In the genomic region with DNA sequence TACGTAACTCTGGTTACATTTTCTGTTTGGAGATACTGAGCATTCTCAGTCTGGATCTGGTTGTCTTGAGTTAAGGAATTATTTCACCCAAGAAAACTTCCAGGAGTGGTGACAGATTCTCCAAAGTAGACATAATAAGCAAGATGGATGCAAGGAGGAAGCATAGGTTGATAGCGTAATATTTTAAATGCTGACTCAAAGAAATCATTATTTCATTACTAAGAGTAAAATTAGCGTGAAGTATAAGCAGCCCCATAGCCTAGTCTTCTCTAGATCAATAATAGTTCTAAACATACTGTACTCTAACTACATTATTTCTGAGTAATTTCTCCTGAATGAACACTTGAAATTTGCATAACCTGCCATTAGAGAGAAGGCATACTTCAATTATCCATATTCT, we compare ENCODE assay signal across 42 cellular contexts. TPM values are rescaled to one million over a fixed set of nuclear protein-coding genes. Genes with fewer than 3 reads are reported as not detected.
"Had no signal": no experiment of that assay in that cellular context is flagged by ENCODE, and none has a peak within 500 bp of the region (broad histone marks: within the 10 kb centered on the region; RNA-seq: fewer than 3 reads in every experiment).

No MANE protein-coding gene starts in this region.

- H3K36me3 ChIP-seq: adrenal gland, ascending aorta, brain microvascular endothelial cell, breast epithelium, cardiac muscle cell had no signal

- H3K27ac Mint-ChIP-seq: activated naive CD4-positive, alpha-beta T cell treated with anti-CD3 and anti-CD28 coated beads for 36 hours; activated naive CD4-positive, alpha-beta T cell treated with anti-CD3 and anti-CD28 coated beads, Interleukin-2, amount 10 ng/mL, durations not matched to agents 7 days and 5 days; activated naive CD4-positive, alpha-beta T cell treated with anti-CD3 and anti-CD28 coated beads, Interleukin-2, amount 50 U/mL, for 24 hours; activated naive CD4-positive, alpha-beta T cell treated with anti-CD3 and anti-CD28 coated beads, Interleukin-2, amount 50 U/mL, for 72 hours; activated naive CD8-positive, alpha-beta T cell; activated naive CD8-positive, alpha-beta T cell treated with anti-CD3 and anti-CD28 coated beads for 36 hours; activated naive CD8-positive, alpha-beta T cell treated with anti-CD3 and anti-CD28 coated beads, Interleukin-2, amount 10 ng/mL, durations not matched to agents 7 days and 5 days; activated naive CD8-positive, alpha-beta T cell treated with anti-CD3 and anti-CD28 coated beads, Interleukin-2, amount 50 U/mL, for 24 hours; activated T-cell treated with anti-CD3 and anti-CD28 coated beads, Interleukin-2, amount 50 U/mL, for 24 hours; activated T-cell treated with anti-CD3 and anti-CD28 coated beads, Interleukin-2, amount 50 U/mL, for 72 hours; activated T-helper 1 cell treated with anti-CD3 and anti-CD28 coated beads, Interleukin-12 subunit alpha, Interleukin-12 subunit beta, Interleukin-2, Interleukin-4 antibody, amounts not matched to agents 30 ng/mL and 10 ng/mL and 1 ng/mL, durations not matched to agents 14 hours and 24 hours and 36 hours; activated T-helper 17 cell treated with anti-CD3 and anti-CD28 coated beads, Interleukin-2, amount 50 U/mL, for 72 hours; activated T-helper 2 cell treated with anti-CD3 and anti-CD28 coated beads, Interferon-gamma antibody, Interleukin-2, Interleukin-4, amounts not matched to agents 10 μg/mL and 5 μg/mL and 100 μg/mL, durations not matched to agents 14 hours and 24 hours and 36 hours; brain had no signal

- FAIRE-seq: astrocyte, bronchial epithelial cell had no signal

- H3K4me3 Mint-ChIP-seq: activated naive CD4-positive, alpha-beta T cell treated with anti-CD3 and anti-CD28 coated beads for 36 hours; activated naive CD4-positive, alpha-beta T cell treated with anti-CD3 and anti-CD28 coated beads, Interleukin-2, amount 10 ng/mL, durations not matched to agents 7 days and 5 days; activated naive CD4-positive, alpha-beta T cell treated with anti-CD3 and anti-CD28 coated beads, Interleukin-2, amount 50 U/mL, for 24 hours; activated naive CD8-positive, alpha-beta T cell; activated naive CD8-positive, alpha-beta T cell treated with anti-CD3 and anti-CD28 coated beads for 36 hours; activated naive CD8-positive, alpha-beta T cell treated with anti-CD3 and anti-CD28 coated beads, Interleukin-2, amount 10 ng/mL, durations not matched to agents 7 days and 5 days; activated naive CD8-positive, alpha-beta T cell treated with anti-CD3 and anti-CD28 coated beads, Interleukin-2, amount 50 U/mL, for 24 hours; activated T-cell treated with anti-CD3 and anti-CD28 coated beads, Interleukin-2, amount 50 U/mL, for 24 hours; activated T-cell treated with anti-CD3 and anti-CD28 coated beads, Interleukin-2, amount 50 U/mL, for 4 hours; activated T-cell treated with anti-CD3 and anti-CD28 coated beads, Interleukin-2, amount 50 U/mL, for 72 hours; activated T-helper 1 cell treated with anti-CD3 and anti-CD28 coated beads, Interleukin-12 subunit alpha, Interleukin-12 subunit beta, Interleukin-2, Interleukin-4 antibody, amounts not matched to agents 30 ng/mL and 10 ng/mL and 1 ng/mL, durations not matched to agents 14 hours and 24 hours and 36 hours; activated T-helper 17 cell treated with anti-CD3 and anti-CD28 coated beads, Interleukin-2, amount 50 U/mL, for 72 hours; brain; central memory CD8-positive, alpha-beta T cell had no signal

- H3K27me3 ChIP-seq: adrenal gland, ascending aorta, body of pancreas, brain microvascular endothelial cell, breast epithelium, cardiac muscle cell had no signal

- H3K4me1 Mint-ChIP-seq: activated naive CD4-positive, alpha-beta T cell treated with anti-CD3 and anti-CD28 coated beads, Interleukin-2, amount 10 ng/mL, durations not matched to agents 7 days and 5 days; activated naive CD4-positive, alpha-beta T cell treated with anti-CD3 and anti-CD28 coated beads, Interleukin-2, amount 50 U/mL, for 24 hours; activated naive CD8-positive, alpha-beta T cell treated with anti-CD3 and anti-CD28 coated beads for 36 hours; activated naive CD8-positive, alpha-beta T cell treated with anti-CD3 and anti-CD28 coated beads, Interleukin-2, amount 10 ng/mL, durations not matched to agents 7 days and 5 days; activated naive CD8-positive, alpha-beta T cell treated with anti-CD3 and anti-CD28 coated beads, Interleukin-2, amount 50 U/mL, for 24 hours; activated T-helper 17 cell treated with anti-CD3 and anti-CD28 coated beads, Interleukin-2, amount 50 U/mL, for 72 hours; brain; central memory CD8-positive, alpha-beta T cell had no signal

- H3K4me1 ChIP-seq: adrenal gland, ascending aorta, body of pancreas, breast epithelium had no signal

- ATAC-seq: activated naive CD4-positive, alpha-beta T cell treated with anti-CD3 and anti-CD28 coated beads, Interleukin-2, amount 50 U/mL, for 72 hours; activated naive CD8-positive, alpha-beta T cell treated with anti-CD3 and anti-CD28 coated beads, Interleukin-2, amount 50 U/mL, for 24 hours; activated T-cell treated with anti-CD3 and anti-CD28 coated beads, Interleukin-2, amount 50 U/mL, for 4 hours; activated T-cell treated with anti-CD3 and anti-CD28 coated beads, Interleukin-2, amount 50 U/mL, for 72 hours; activated T-helper 17 cell treated with anti-CD3 and anti-CD28 coated beads, Interleukin-2, amount 50 U/mL, for 72 hours; body of pancreas had no signal

- H3K27ac ChIP-seq: adrenal gland, ascending aorta, body of pancreas, brain microvascular endothelial cell, breast epithelium, cardiac muscle cell had no signal

- H3K27me3 Mint-ChIP-seq: activated naive CD4-positive, alpha-beta T cell treated with anti-CD3 and anti-CD28 coated beads, Interleukin-2, amount 10 ng/mL, durations not matched to agents 7 days and 5 days had no signal

- DNase-seq: activated effector memory CD4-positive, alpha-beta T cell treated with anti-CD3 and anti-CD28 coated beads, Interleukin-2, amount 50 U/mL, for 16 hours; activated effector memory CD4-positive, alpha-beta T cell treated with Interleukin-2 at 50 U/mL for 16 hours; activated gamma-delta T cell; activated gamma-delta T cell treated with Interleukin-2 at 50 U/mL for 16 hours; activated naive CD4-positive, alpha-beta T cell; activated naive CD4-positive, alpha-beta T cell treated with anti-CD3 and anti-CD28 coated beads for 36 hours; activated naive CD4-positive, alpha-beta T cell treated with anti-CD3 and anti-CD28 coated beads, Interleukin-2, amount 10 ng/mL, durations not matched to agents 7 days and 5 days; activated naive CD4-positive, alpha-beta T cell treated with anti-CD3 and anti-CD28 coated beads, Interleukin-2, amount 50 U/mL, for 16 hours; activated naive CD4-positive, alpha-beta T cell treated with Interleukin-2 at 50 U/mL for 16 hours; activated naive CD8-positive, alpha-beta T cell treated with anti-CD3 and anti-CD28 coated beads for 36 hours; activated naive CD8-positive, alpha-beta T cell treated with anti-CD3 and anti-CD28 coated beads, Interleukin-2, amount 10 ng/mL, durations not matched to agents 7 days and 5 days; activated naive CD8-positive, alpha-beta T cell treated with anti-CD3 and anti-CD28 coated beads, Interleukin-2, amount 50 U/mL, for 24 hours; activated T-cell treated with anti-CD3 and anti-CD28 coated beads, Interleukin-2, amount 50 U/mL, for 1 hour; activated T-cell treated with anti-CD3 and anti-CD28 coated beads, Interleukin-2, amount 50 U/mL, for 24 hours; activated T-cell treated with anti-CD3 and anti-CD28 coated beads, Interleukin-2, amount 50 U/mL, for 4 hours; activated T-cell treated with anti-CD3 and anti-CD28 coated beads, Interleukin-2, amount 50 U/mL, for 48 hours; activated T-cell treated with anti-CD3 and anti-CD28 coated beads, Interleukin-2, amount 50 U/mL, for 72 hours; adrenal gland; amniotic stem cell; amygdala; anterior cingulate cortex; aorta; body of pancreas; brain microvascular endothelial cell; caudate nucleus; central memory CD4-positive, alpha-beta T cell; cerebellar nuclear complex had no signal

- H3K36me3 Mint-ChIP-seq: activated naive CD4-positive, alpha-beta T cell treated with anti-CD3 and anti-CD28 coated beads, Interleukin-2, amount 10 ng/mL, durations not matched to agents 7 days and 5 days; activated naive CD4-positive, alpha-beta T cell treated with anti-CD3 and anti-CD28 coated beads, Interleukin-2, amount 50 U/mL, for 24 hours; activated naive CD4-positive, alpha-beta T cell treated with anti-CD3 and anti-CD28 coated beads, Interleukin-2, amount 50 U/mL, for 72 hours; activated naive CD8-positive, alpha-beta T cell; activated naive CD8-positive, alpha-beta T cell treated with anti-CD3 and anti-CD28 coated beads for 36 hours; activated naive CD8-positive, alpha-beta T cell treated with anti-CD3 and anti-CD28 coated beads, Interleukin-2, amount 10 ng/mL, durations not matched to agents 7 days and 5 days; brain had no signal

- H3K9me3 Mint-ChIP-seq: activated naive CD4-positive, alpha-beta T cell treated with anti-CD3 and anti-CD28 coated beads, Interleukin-2, amount 10 ng/mL, durations not matched to agents 7 days and 5 days; activated naive CD8-positive, alpha-beta T cell treated with anti-CD3 and anti-CD28 coated beads, Interleukin-2, amount 10 ng/mL, durations not matched to agents 7 days and 5 days; activated T-helper 1 cell treated with anti-CD3 and anti-CD28 coated beads, Interleukin-12 subunit alpha, Interleukin-12 subunit beta, Interleukin-2, Interleukin-4 antibody, amounts not matched to agents 30 ng/mL and 10 ng/mL and 1 ng/mL, durations not matched to agents 14 hours and 24 hours and 36 hours; activated T-helper 2 cell treated with anti-CD3 and anti-CD28 coated beads, Interferon-gamma antibody, Interleukin-2, Interleukin-4, amounts not matched to agents 10 μg/mL and 5 μg/mL and 100 μg/mL, durations not matched to agents 14 hours and 24 hours and 36 hours had no signal

- H3K4me3 ChIP-seq: adrenal gland, ascending aorta, body of pancreas, breast epithelium, cardiac muscle cell had no signal

- H3K9me3 ChIP-seq: ascending aorta, body of pancreas had no signal

RNA-seq across cellular contexts. Expression of gene MS4A8, which starts 57.5 kb away (rescaled TPM):
- total RNA-seq: activated naive CD4-positive, alpha-beta T cell treated with anti-CD3 and anti-CD28 coated beads for 36 hours; activated naive CD4-positive, alpha-beta T cell treated with anti-CD3 and anti-CD28 coated beads, Interleukin-2, amount 50 U/mL, for 72 hours; activated naive CD8-positive, alpha-beta T cell treated with anti-CD3 and anti-CD28 coated beads for 36 hours; activated naive CD8-positive, alpha-beta T cell treated with anti-CD3 and anti-CD28 coated beads, Interleukin-2, amount 10 ng/mL, durations not matched to agents 7 days and 5 days; activated T-cell treated with anti-CD3 and anti-CD28 coated beads, Interleukin-2, amount 50 U/mL, for 4 hours; activated T-cell treated with anti-CD3 and anti-CD28 coated beads, Interleukin-2, amount 50 U/mL, for 72 hours; activated T-helper 1 cell treated with anti-CD3 and anti-CD28 coated beads, Interleukin-12 subunit alpha, Interleukin-12 subunit beta, Interleukin-2, Interleukin-4 antibody, amounts not matched to agents 30 ng/mL and 10 ng/mL and 1 ng/mL, durations not matched to agents 14 hours and 24 hours and 36 hours; activated T-helper 17 cell treated with anti-CD3 and anti-CD28 coated beads, Interleukin-2, amount 50 U/mL, for 72 hours; activated T-helper 2 cell treated with anti-CD3 and anti-CD28 coated beads, Interferon-gamma antibody, Interleukin-2, Interleukin-4, amounts not matched to agents 10 μg/mL and 5 μg/mL and 100 μg/mL, durations not matched to agents 14 hours and 24 hours and 36 hours; aorta; ascending aorta; astrocyte; bronchial epithelial cell; cardiac muscle cell; cardiac septum; chondrocyte had no signal
- polyA plus RNA-seq: cardiac muscle cell had no signal
